Comparison of ENCODE assay signal across 8 cellular contexts in the genomic region with DNA sequence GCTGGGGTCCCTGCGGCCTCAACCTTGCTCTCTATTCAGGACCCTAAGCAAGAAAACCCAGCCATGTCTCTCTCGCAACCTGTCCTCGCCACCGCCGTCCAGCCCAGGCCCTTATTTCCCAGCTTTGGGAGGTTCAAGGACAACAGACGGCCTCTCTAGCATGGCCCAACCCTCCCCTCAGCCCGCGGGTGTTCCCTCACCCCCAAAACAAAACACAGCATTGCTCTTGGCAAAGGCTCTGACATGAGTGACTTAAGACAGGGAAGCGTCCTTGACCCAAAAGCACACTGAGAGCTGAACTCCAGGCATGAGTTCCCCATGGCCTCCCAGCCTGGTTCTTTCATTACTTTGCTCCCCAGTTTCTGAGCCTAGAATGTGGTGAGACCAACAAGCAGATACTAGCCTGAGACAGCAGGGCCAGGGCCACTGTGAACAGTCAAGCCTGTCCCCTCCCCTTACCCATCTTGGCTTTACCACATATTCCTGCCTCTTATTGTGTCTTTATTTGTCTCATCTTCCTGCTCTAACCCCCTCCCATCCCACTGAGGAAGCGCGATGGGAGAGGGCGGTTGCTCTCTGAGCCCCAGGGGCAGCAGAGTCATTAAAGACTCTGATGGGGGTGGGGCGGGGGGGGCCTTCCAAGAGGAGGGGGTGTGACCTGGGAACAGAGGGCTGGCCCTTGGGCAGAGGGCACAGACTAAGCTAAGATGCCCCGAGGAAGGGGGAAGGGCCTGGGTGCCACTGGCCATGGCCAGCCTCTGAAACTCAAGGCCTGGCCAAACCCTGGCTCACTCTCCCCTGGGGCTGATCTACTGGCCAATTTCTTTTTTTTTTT. TPM values are rescaled to one million over a fixed set of nuclear protein-coding genes. Genes with fewer than 3 reads are reported as not detected.
DNase-seq lines count a peak whose midpoint lies in the region; ATAC-seq and TF ChIP-seq lines count a peak whose summit lies in the region.

No MANE protein-coding gene starts in this region.

- DNase-seq in EH (ENCODE audit: low read depth), result peak; percentile 52
- no peak for DNase-seq in OCI-LY7 (ENCODE audit: low spot score)
- DNase-seq in endodermal cell, result peak; percentile 73
- DNase-seq in ovary, result peak; percentile 79 to 89 (median 87)
- DNase-seq in activated CD4-positive, CD25-positive, alpha-beta regulatory T cell treated with anti-CD3 and anti-CD28 coated beads, Interleukin-2, amount 50 U/mL, for 72 hours, result no peak
- no peak for DNase-seq in G401 (ENCODE audit: low spot score)

- no peak overlapping the region for H2AFZ ChIP-seq in OCI-LY7 (ENCODE audit: low read length)

- H4K20me1 ChIP-seq in OCI-LY7 (ENCODE audit: insufficient read depth, low read length), result peaks cover 21% of the 10 kb centered on the region; the same call in 1 of the 2 replicates

- CTCF ChIA-PET in OCI-LY7 (lab: Charles Lee; ENCODE audit: unreplicated experiment), result no interaction called here

- H3K9me3 ChIP-seq in OCI-LY7 (ENCODE audit: low read length) (no peaks in the 10 kb centered on the region), endodermal cell (ENCODE audit: control insufficient read depth, low read length) (no peaks in the 10 kb centered on the region), ovary (no peaks in the 10 kb centered on the region)

- peak overlapping the region; percentile 88 for H3K4me2 ChIP-seq in OCI-LY7 (ENCODE audit: low read length)

- H3K27ac ChIP-seq in OCI-LY7 (ENCODE audit: low read depth, low read length, poor library complexity, severe bottlenecking) (peak overlapping the region; percentile 87), endodermal cell (ENCODE audit: low read depth, low read length) (peak overlapping the region; percentile 53), ovary (peak overlapping the region; percentile 44 to 92)

- H3K27ac Mint-ChIP-seq in endodermal cell, result peak overlapping the region; percentile 95

- peaks cover 50% of the 10 kb centered on the region for H3K79me2 ChIP-seq in OCI-LY7 (ENCODE audit: insufficient read depth, low read depth, low read length)

- in situ Hi-C loops in G401 (cut with HindIII; ENCODE audit: low sequenced_read_pairs), result no loop called here

- no peak for ATAC-seq in HG02763 (IDR thresholded peaks at IDR 0.05; ENCODE audit: unreplicated experiment)
- ATAC-seq in GM18505 (IDR thresholded peaks at IDR 0.05; ENCODE audit: unreplicated experiment), result no peak

- intact Hi-C loops in OCI-LY7 (cut with micrococcal nuclease; ENCODE audit: unreplicated experiment), result loop anchor here (5.0 kb wide), 1 partner anchor 212 kb away; a partner anchor contains a TSS
- intact Hi-C loops in ovary (cut with DNase I), result no loop called here

- 61 to 87% methylated on average over 6 to 14 of the region's 14 CpGs for WGBS in endodermal cell (ENCODE audit: insufficient coverage in 1 of 2, insufficient read length in 1 of 2), 2 experiments
- 10 to 23% (median 18%) methylated on average over 14 of the region's 14 CpGs for WGBS in ovary, 3 donors

- peaks cover 93% of the 10 kb centered on the region for H3K4me1 ChIP-seq in OCI-LY7 (ENCODE audit: insufficient read depth, low read length, poor library complexity, severe bottlenecking)
- peaks cover 21% of the 10 kb centered on the region for H3K4me1 ChIP-seq in endodermal cell (ENCODE audit: control insufficient read depth, insufficient read depth, low read length)
- H3K4me1 ChIP-seq in ovary (ENCODE audit: insufficient read depth), result peaks cover 48% of the 10 kb centered on the region

- peaks cover 2% of the 10 kb centered on the region for H3K36me3 Mint-ChIP-seq in endodermal cell (ENCODE audit: low read depth)

- no peaks in the 10 kb centered on the region for H3K27me3 Mint-ChIP-seq in endodermal cell (ENCODE audit: insufficient read depth)

- peaks cover 16% of the 10 kb centered on the region for H3K4me1 Mint-ChIP-seq in endodermal cell

- H3K36me3 ChIP-seq in OCI-LY7 (ENCODE audit: insufficient read depth, low read length), result peaks cover 39% of the 10 kb centered on the region; the same call in 1 of the 2 replicates
- H3K36me3 ChIP-seq in endodermal cell (ENCODE audit: control insufficient read depth, insufficient read depth, low read length), result peaks cover 5% of the 10 kb centered on the region
- no peaks in the 10 kb centered on the region for H3K36me3 ChIP-seq in ovary

- no peaks in the 10 kb centered on the region for H3K9me2 ChIP-seq in OCI-LY7 (ENCODE audit: insufficient read depth, low read length)

- TF ChIP-seq POLR2A in ovary (IDR thresholded peaks at IDR 0.05), result no peak
- TF ChIP-seq POLR2A in GM18505 (IDR thresholded peaks at IDR 0.05; ENCODE audit: borderline replicate concordance, extremely low read depth, insufficient read depth, insufficient read length), result no peak

- peak overlapping the region; percentile 41 for H3K4me3 Mint-ChIP-seq in endodermal cell

- H3K9me3 Mint-ChIP-seq in endodermal cell, result no peaks in the 10 kb centered on the region

- BruUV-seq in OCI-LY7 (replicated peaks; lab: Mats Ljungman, UMichigan), result no TSS peak

- TF ChIP-seq EP300 in ovary (IDR thresholded peaks at IDR 0.05), result no peak

- no peaks in the 10 kb centered on the region for H3K27me3 ChIP-seq in endodermal cell (ENCODE audit: control insufficient read depth, insufficient read depth, low read length, poor library complexity, severe bottlenecking)
- no peaks in the 10 kb centered on the region for H3K27me3 ChIP-seq in ovary

- peak overlapping the region; percentile 61 for H3K4me3 ChIP-seq in OCI-LY7 (ENCODE audit: low read depth, low read length, poor library complexity, severe bottlenecking)
- H3K4me3 ChIP-seq in endodermal cell (ENCODE audit: low read length), result no peak overlapping the region
- H3K4me3 ChIP-seq in ovary, result no peak overlapping the region

- no peak for TF ChIP-seq CTCF in OCI-LY7 (conservative IDR thresholded peaks at IDR 0.05; ENCODE audit: low read length)
- no peak for TF ChIP-seq CTCF in endodermal cell (conservative IDR thresholded peaks at IDR 0.05)
- TF ChIP-seq CTCF in ovary (IDR thresholded peaks at IDR 0.05), result no peak

- POLR2A ChIA-PET in OCI-LY7 (lab: Charles Lee), result interaction anchor here (3.0 kb wide), 1 partner anchor 11 kb away, joined by 10 read pairs; a partner anchor contains a TSS

- no peak overlapping the region for H3K9ac ChIP-seq in endodermal cell (ENCODE audit: extremely low read depth, low read length, poor library complexity, severe bottlenecking)

RNA-seq across cellular contexts. Expression of a gene that starts 11.8 kb away (rescaled TPM):
- total RNA-seq in OCI-LY7 (2014; rRNA removed; shearing (Covaris generic)), result 48.4 and 70.4 TPM in 2 replicates
- 187 and 213 TPM in 2 replicates for total RNA-seq in OCI-LY7 (2022)
- total RNA-seq in endodermal cell, result 10 to 100 TPM; 39.0 to 58.2 TPM
- polyA plus RNA-seq in endodermal cell (2013, experiment 1 of 2), result 69.1 TPM
- polyA plus RNA-seq in endodermal cell (2013, experiment 2 of 2), result 66.7 TPM
- 100 to 1,000 TPM in 3 of 7 donors, 10 to 100 TPM in 4; 30.3 to 190 (median 97.4) TPM for total RNA-seq in ovary
- 10 to 100 TPM; 24.3 to 44.3 TPM for polyA plus RNA-seq in ovary
- 116 and 155 TPM in 2 replicates for total RNA-seq in G401 (2014; rRNA removed; shearing (Covaris generic))

Comparison
In these comparisons a context has a peak if more than half of its experiments do, and no peak if none do; other contexts are left out.
1. DNase-seq: peak in EH (single experiment), endodermal cell (single experiment) and ovary (5 of 5); none in OCI-LY7 (single experiment), activated CD4-positive, CD25-positive, alpha-beta regulatory T cell treated with anti-CD3 and anti-CD28 coated beads, Interleukin-2, amount 50 U/mL, for 72 hours (single experiment) and G401 (single experiment).
2. Peak in every context shown above with its lines, with median percentiles within 50 percentile points of each other: H3K27ac ChIP-seq.